8 cellular contexts compared by ENCODE assay signal in the genomic region with DNA sequence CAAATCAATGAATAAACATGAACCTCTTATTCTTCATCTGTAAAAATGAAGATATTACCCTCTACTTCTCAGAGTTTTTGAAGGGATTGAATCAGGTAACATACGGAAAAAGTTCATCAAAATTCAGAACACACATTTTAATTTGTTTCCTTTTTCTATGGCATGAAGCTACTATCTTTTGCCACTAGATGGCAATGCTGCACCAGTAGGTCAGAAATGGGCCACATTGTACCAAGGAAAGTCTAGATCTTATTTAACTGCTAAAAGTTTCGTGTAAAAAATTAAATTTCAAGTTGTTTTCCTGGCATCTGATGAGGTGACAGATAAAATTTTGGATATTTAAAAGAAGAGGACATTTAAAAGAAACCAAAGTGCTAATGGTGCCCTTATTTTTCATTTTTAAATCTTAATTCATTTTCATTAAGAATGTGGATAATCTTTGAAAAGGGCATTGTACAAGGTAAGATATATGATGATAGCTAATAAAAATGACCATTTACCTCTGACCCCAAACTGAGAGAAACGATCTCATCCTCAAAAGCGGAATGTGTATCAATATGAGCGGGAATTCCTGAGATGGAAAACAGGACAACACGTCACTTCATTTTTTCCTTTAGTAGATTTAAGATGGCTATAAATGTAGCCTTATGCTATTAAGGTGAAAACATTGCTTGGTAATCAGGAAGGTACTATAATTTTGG. TPM values are rescaled to one million over a fixed set of nuclear protein-coding genes. Genes with fewer than 3 reads are reported as not detected.
A peak's percentile ranks its signal among the peaks of the same experiment; 100 is the strongest.
DNase-seq lines count a peak whose midpoint lies in the region; ATAC-seq and TF ChIP-seq lines count a peak whose summit lies in the region.

No MANE protein-coding gene starts in this region.

- no peak overlapping the region for H2BK15ac ChIP-seq in IMR-90 (ENCODE audit: low read depth, low read length)

- H4K20me1 ChIP-seq in IMR-90 (ENCODE audit: insufficient read depth, low read length) (no peaks in the 10 kb centered on the region), SU-DHL-6 (ENCODE audit: low read depth, low read length) (no peaks in the 10 kb centered on the region)

- H3K4me1 ChIP-seq in IMR-90 (ENCODE audit: control insufficient read depth, insufficient read depth, low read length), result no peaks in the 10 kb centered on the region

- no peak overlapping the region for H2BK120ac ChIP-seq in IMR-90 (ENCODE audit: low read depth, low read length)

- H3K79me2 ChIP-seq in SU-DHL-6 (ENCODE audit: insufficient read depth, low read length), result no peaks in the 10 kb centered on the region

- in situ Hi-C loops in IMR-90 (cut with MboI; ENCODE audit: low sequenced_read_pairs), result no loop called here

- H3K9me1 ChIP-seq in IMR-90 (ENCODE audit: insufficient read depth, low read length), result no peaks in the 10 kb centered on the region

- H3K27me3 Mint-ChIP-seq in endothelial cell (ENCODE audit: unreplicated experiment) (no peaks in the 10 kb centered on the region), nephron progenitor cell (ENCODE audit: low read depth, poor library complexity) (no peaks in the 10 kb centered on the region)

- H3K4me2 ChIP-seq in IMR-90 (ENCODE audit: low read depth, low read length), result no peak overlapping the region
- no peak overlapping the region for H3K4me2 ChIP-seq in SU-DHL-6 (ENCODE audit: low read depth, low read length, poor library complexity, severe bottlenecking)

- H3K9ac ChIP-seq in IMR-90 (ENCODE audit: low read depth, low read length) (no peak overlapping the region), SU-DHL-6 (ENCODE audit: low read length) (no peak overlapping the region)

- TF ChIP-seq RAD21 in IMR-90 (IDR thresholded peaks at IDR 0.05; ENCODE audit: low read length), result peak; percentile 83

- no peak overlapping the region for H2AK9ac ChIP-seq in IMR-90 (replicated peaks; ENCODE audit: low read depth, low read length, poor library complexity)

- H2AK5ac ChIP-seq in IMR-90 (ENCODE audit: low read depth, low read length), result no peak overlapping the region

- no peaks in the 10 kb centered on the region for H3K9me2 ChIP-seq in SU-DHL-6 (replicated peaks; ENCODE audit: insufficient read depth, low read length)

- TF ChIP-seq POLR2A in IMR-90 (IDR thresholded peaks at IDR 0.05; ENCODE audit: low read depth, low read length), result no peak

- H2BK5ac ChIP-seq in IMR-90 (ENCODE audit: low read depth, low read length, poor library complexity, severe bottlenecking), result no peak overlapping the region

- H3K9me3 Mint-ChIP-seq in endothelial cell (ENCODE audit: unreplicated experiment), result no peaks in the 10 kb centered on the region
- H3K9me3 Mint-ChIP-seq in nephron progenitor cell, result no peaks in the 10 kb centered on the region

- H3K4me3 Mint-ChIP-seq in endothelial cell (ENCODE audit: unreplicated experiment), result no peak overlapping the region
- H3K4me3 Mint-ChIP-seq in nephron progenitor cell, result no peak overlapping the region

- WGBS in IMR-90 (ENCODE audit: extremely low coverage in 2 of 2, insufficient read length in 1 of 2), 2 experiments, result no CpG with 5 or more reads among the region's 6 CpGs

- no peak overlapping the region for H3K56ac ChIP-seq in IMR-90 (ENCODE audit: extremely low read depth, insufficient read depth, low read length)

- H3K14ac ChIP-seq in IMR-90 (replicated peaks; ENCODE audit: low read depth, low read length), result no peak overlapping the region

- H3K9me3 ChIP-seq in IMR-90 (ENCODE audit: control insufficient read depth, insufficient read depth, low read length) (no peaks in the 10 kb centered on the region), SU-DHL-6 (ENCODE audit: insufficient read depth, low read length) (no peaks in the 10 kb centered on the region)

- H2AFZ ChIP-seq in IMR-90 (replicated peaks; ENCODE audit: low read length, poor library complexity) (no peak overlapping the region), SU-DHL-6 (ENCODE audit: low read depth, low read length, severe bottlenecking) (no peak overlapping the region)

- dilution Hi-C loops in IMR-90 (cut with HindIII; ENCODE audit: low sequenced_read_pairs, unreplicated experiment), result no loop called here

- no peak overlapping the region for H3K4ac ChIP-seq in IMR-90 (ENCODE audit: low read depth, low read length)

- intact Hi-C loops in IMR-90 (cut with micrococcal nuclease), result loop anchor here (1.0 to 10.0 kb wide), 5 partner anchors 27 to 1055 kb away; no protein-coding TSS in a partner anchor

- H3K23ac ChIP-seq in IMR-90 (ENCODE audit: low read depth, low read length), result no peak overlapping the region

- no peak overlapping the region for H3K18ac ChIP-seq in IMR-90 (ENCODE audit: low read depth, low read length)

- DNase-seq in BJ (ENCODE audit: low read depth), result no peak
- peak; percentile 51 for DNase-seq in GM12865 (ENCODE audit: low read depth)
- DNase-seq in IMR-90, result peak; percentile 51
- DNase-seq in endothelial cell (ENCODE audit: low spot score), result no peak
- DNase-seq in nephron progenitor cell, result peak; percentile 21
- DNase-seq in cortex of kidney (lab: John Stamatoyannopoulos, UW), result no peak

- H3K27me3 ChIP-seq in BJ (ENCODE audit: control insufficient read depth, insufficient read depth, low read length) (no peaks in the 10 kb centered on the region), IMR-90 (ENCODE audit: control insufficient read depth, insufficient read depth, low read length) (no peaks in the 10 kb centered on the region), SU-DHL-6 (ENCODE audit: low read length) (no peaks in the 10 kb centered on the region)

- H3K36me3 ChIP-seq in BJ (ENCODE audit: control insufficient read depth, insufficient read depth, low read length) (peaks cover 2% of the 10 kb centered on the region), IMR-90 (ENCODE audit: control insufficient read depth, insufficient read depth, low read length) (peaks cover 7% of the 10 kb centered on the region; the same call in 1 of the 2 replicates), SU-DHL-6 (ENCODE audit: low read length) (peaks cover 27% of the 10 kb centered on the region)

- H3F3A ChIP-seq in SU-DHL-6 (ENCODE audit: insufficient read depth), result peaks cover 4% of the 10 kb centered on the region; the same call in 1 of the 2 replicates

- H4K8ac ChIP-seq in IMR-90 (ENCODE audit: low read depth in 2 of 2, low read length in 2 of 2), result no peak overlapping the region

- H4K91ac ChIP-seq in IMR-90 (ENCODE audit: insufficient read depth, low read depth, low read length), result no peak overlapping the region

- no peak overlapping the region for H3K27ac Mint-ChIP-seq in endothelial cell (ENCODE audit: unreplicated experiment)
- H3K27ac Mint-ChIP-seq in nephron progenitor cell, result no peak overlapping the region

- POLR2A ChIA-PET in BJ (lab: Charles Lee) (no interaction called here), IMR-90 (lab: Charles Lee; ENCODE audit: unreplicated experiment) (no interaction called here)

- TF ChIP-seq CTCF in BJ (IDR thresholded peaks at IDR 0.05; ENCODE audit: insufficient read depth, low read depth, low read length) (peak; percentile 81), GM12865 (IDR thresholded peaks at IDR 0.05; ENCODE audit: insufficient read depth, low read depth, low read length, missing control alignments) (peak; percentile 70), IMR-90 (conservative IDR thresholded peaks at IDR 0.05; ENCODE audit: low read depth, low read length) (peak; percentile 87), SU-DHL-6 (IDR thresholded peaks at IDR 0.05; ENCODE audit: insufficient read depth, low read length, poor library complexity, severe bottlenecking) (peak; percentile 55), endothelial cell (IDR thresholded peaks at IDR 0.05; ENCODE audit: unreplicated experiment) (peak; percentile 76), nephron progenitor cell (IDR thresholded peaks at IDR 0.05) (peak; percentile 87)

- no peak overlapping the region for H4K5ac ChIP-seq in IMR-90 (ENCODE audit: low read depth, low read length)

- peak; percentile 82 for ATAC-seq in IMR-90 (ENCODE audit: low read depth)
- ATAC-seq in GM19324 (IDR thresholded peaks at IDR 0.05; ENCODE audit: low FRiP score, unreplicated experiment), result no peak

- no peaks in the 10 kb centered on the region for H3K79me1 ChIP-seq in IMR-90 (ENCODE audit: low read depth in 1 of 2, low read length in 2 of 2)

- H3K36me3 Mint-ChIP-seq in endothelial cell (ENCODE audit: low read depth, unreplicated experiment), result peaks cover 5% of the 10 kb centered on the region
- peaks cover 16% of the 10 kb centered on the region for H3K36me3 Mint-ChIP-seq in nephron progenitor cell (ENCODE audit: low read depth)

- H3K4me3 ChIP-seq in BJ (ENCODE audit: low read depth, low read length) (no peak overlapping the region), GM12865 (ENCODE audit: low read depth, low read length) (no peak overlapping the region), IMR-90 (ENCODE audit: insufficient read depth, low read depth, low read length) (no peak overlapping the region), SU-DHL-6 (ENCODE audit: insufficient read depth, low read length, poor library complexity, severe bottlenecking) (no peak overlapping the region)

- no peak overlapping the region for H2BK20ac ChIP-seq in IMR-90 (ENCODE audit: low read depth, low read length)

- H3K27ac ChIP-seq in IMR-90 (ENCODE audit: insufficient read depth, low read length), result no peak overlapping the region
- no peak overlapping the region for H3K27ac ChIP-seq in SU-DHL-6 (ENCODE audit: low read depth, low read length)

- CTCF ChIA-PET in BJ (lab: Yijun Ruan, JAX) (interaction anchor here (0.6 to 9.5 kb wide), 16 partner anchors 9 to 368 kb away, joined by 3 to 68 read pairs (median 4); a partner anchor contains a TSS), IMR-90 (lab: Yijun Ruan, JAX) (interaction anchor here (0.7 to 1.3 kb wide), 7 partner anchors 9 to 225 kb away, joined by 4 to 6 read pairs (median 5); a partner anchor contains a TSS)

- no TSS peak for BruUV-seq in IMR-90 (replicated peaks; lab: Mats Ljungman, UMichigan)

- H3K4me1 Mint-ChIP-seq in endothelial cell (ENCODE audit: unreplicated experiment) (no peaks in the 10 kb centered on the region), nephron progenitor cell (no peaks in the 10 kb centered on the region)

TF ChIP-seq in IMR-90, 13 proteins besides CTCF, POLR2A, EP300 and RAD21 (continues in another document):
- TF ChIP-seq FOS (IDR thresholded peaks at IDR 0.05; ENCODE audit: low read depth, low read length), result no peak
- TF ChIP-seq BHLHE40 (IDR thresholded peaks at IDR 0.05; ENCODE audit: low read depth, low read length), result no peak

RNA-seq across cellular contexts. Expression of a gene that starts 16.1 kb away (rescaled TPM):
- polyA plus RNA-seq in BJ (2011; rRNA removed) (2.9 and 5.6 TPM in 2 replicates), IMR-90 (2012; rRNA removed) (2.4 and 3.0 TPM in 2 replicates)
- polyA minus RNA-seq in BJ (2011; rRNA and poly(A)+ RNA removed), result 2.4 TPM in 2 replicates
- total RNA-seq in IMR-90 (2012; rRNA removed) (6.6 and 12.5 TPM in 2 replicates), endothelial cell (ENCODE audit: unreplicated experiment) (8.4 TPM)
- 0.44 and 0.47 TPM in 2 replicates for polyA plus RNA-seq in IMR-90 (2012; cell fraction: cytosol; rRNA removed)
- polyA plus RNA-seq in IMR-90 (2012; cell fraction: nucleus; rRNA removed; ENCODE audit: low replicate concordance), result 0.64 and 3.9 TPM in 2 replicates

RNA-seq across cellular contexts. Expression of a gene that starts 41.5 kb away (rescaled TPM):
- 0.04 and 0.05 TPM in 2 replicates for polyA plus RNA-seq in BJ (2011; rRNA removed)
- 0.09 TPM in 1 of 2 replicates, not detected in the other for polyA minus RNA-seq in BJ (2011; rRNA and poly(A)+ RNA removed)
- 0.18 and 0.28 TPM in 2 replicates for total RNA-seq in IMR-90 (2012; rRNA removed)
- 0.22 and 0.29 TPM in 2 replicates for polyA plus RNA-seq in IMR-90 (2012; rRNA removed)
- 0.09 and 0.11 TPM in 2 replicates for polyA plus RNA-seq in IMR-90 (2012; cell fraction: cytosol; rRNA removed)
- polyA plus RNA-seq in IMR-90 (2012; cell fraction: nucleus; rRNA removed; ENCODE audit: low replicate concordance), result 0.09 and 0.61 TPM in 2 replicates
- 0.51 TPM for total RNA-seq in endothelial cell (ENCODE audit: unreplicated experiment)

Comparison
In these comparisons a context has a peak if more than half of its experiments do, and no peak if none do; other contexts are left out.
1. DNase-seq: peak in GM12865 (single experiment), IMR-90 (single experiment) and nephron progenitor cell (single experiment); none in BJ (single experiment), endothelial cell (single experiment) and cortex of kidney (single experiment).
2. Peak in every context shown above with its lines, with median percentiles within 50 percentile points of each other: CTCF ChIP-seq.